28 cellular contexts compared by ENCODE assay signal in genomic region chr7:97846945-97847344, GRCh38. TPM values are rescaled to one million over a fixed set of nuclear protein-coding genes. Genes with fewer than 3 reads are reported as not detected.
DNase-seq lines count a peak whose midpoint lies in the region; ATAC-seq, FAIRE-seq and TF ChIP-seq lines count a peak whose summit lies in the region.
"Had no signal": no experiment of that assay in that cellular context is flagged by ENCODE, and none has a peak within 500 bp of the region (broad histone marks: within the 10 kb centered on the region; RNA-seq: fewer than 3 reads in every experiment).

No MANE protein-coding gene starts in this region.

- H3K4me3 ChIP-seq in HepG2 (replicated peaks in 1 of 3; ENCODE audit: insufficient read depth in 1 of 3, low read depth in 2 of 3, low read length in 3 of 3) (no peak overlapping the region), right lobe of liver (no peak overlapping the region)
- H3K4me3 ChIP-seq: BLaER1, GM12878 had no signal

- TF ChIP-seq RAD21 in HepG2 (CRISPR knock-in tag; IDR thresholded peaks at IDR 0.05): no peak

- CTCF ChIA-PET in HepG2 (lab: Yijun Ruan, JAX; ENCODE audit: low intra/inter-chr PET ratio, low total read pairs): interaction anchor here (2.4 kb wide), 1 partner anchor 742 kb away, joined by 8 read pairs; no protein-coding TSS in a partner anchor

- H3K9ac ChIP-seq in HepG2 (ENCODE audit: insufficient read depth, low read depth, low read length): no peak overlapping the region
- H3K9ac ChIP-seq: BLaER1 had no signal

- peaks cover 2 to 5% of the 10 kb centered on the region in 2 experiments; a peak in 3 of 5 replicates for H3K36me3 ChIP-seq in HepG2 (replicated peaks in 1 of 2; ENCODE audit: control insufficient read depth in 1 of 2, insufficient read depth in 2 of 2, low read length in 2 of 2)
- H3K36me3 ChIP-seq in right lobe of liver: no peaks in the 10 kb centered on the region

- no TSS peak for BruUV-seq in HepG2 (replicated peaks; lab: Mats Ljungman, UMichigan)

- H3K27me3 ChIP-seq in HepG2 (ENCODE audit: control insufficient read depth in 1 of 2, insufficient read depth in 2 of 2, low read length in 2 of 2) (no peaks in the 10 kb centered on the region), right lobe of liver (no peaks in the 10 kb centered on the region)
- H3K27me3 ChIP-seq: BE2C, BLaER1 had no signal

- H3K27ac ChIP-seq in HepG2 (ENCODE audit: extremely low read length, insufficient read depth, low read length): no peak overlapping the region
- no peak overlapping the region for H3K27ac ChIP-seq in right lobe of liver
- H3K27ac ChIP-seq: BLaER1 had no signal

- TF ChIP-seq EP300 in HepG2 (IDR thresholded peaks at IDR 0.05; ENCODE audit: low read depth in 2 of 2, low read length in 2 of 2) (no peak), HepG2 (CRISPR knock-in tag; IDR thresholded peaks at IDR 0.05; ENCODE audit: borderline replicate concordance) (no peak)

- peak; percentile 1 for DNase-seq in HepG2 (ENCODE audit: low spot score)
- DNase-seq in right lobe of liver: no peak
- DNase-seq in H4 (ENCODE audit: low spot score): peak; percentile 18
- DNase-seq in OCI-M1 (lab: John Stamatoyannopoulos, UW): peak; percentile 38
- DNase-seq in kidney tubule cell (ENCODE audit: low spot score): peak; percentile 13
- no peak for DNase-seq in activated CD4-positive, alpha-beta T cell treated with anti-CD3 and anti-CD28 coated beads for 4 hours
- no peak for DNase-seq in RCC 7860 (ENCODE audit: low spot score)
- no peak for DNase-seq in dermis blood vessel endothelial cell
- DNase-seq: 8988T; ACHN; BE2C; C1 segment of cervical spinal cord; CD4-positive, alpha-beta memory T cell; CD4-positive, CD25-positive, alpha-beta regulatory T cell; CD8-positive, alpha-beta memory T cell; COR-L47; DMS 273 treated with DMSO at 0.1 percent for 48 hours; DMS153; DMS53; DMS79; DND-41; EL; GDM1 had no signal

- intact Hi-C loops in HepG2 (cut with micrococcal nuclease; ENCODE audit: unreplicated experiment): loop anchor here (10.0 kb wide), 1 partner anchor 168 kb away; no protein-coding TSS in a partner anchor
- intact Hi-C loops in right lobe of liver (cut with DNase I): no loop called here

- TF ChIP-seq POLR2A in HepG2 (IDR thresholded peaks at IDR 0.05; ENCODE audit: insufficient read depth in 1 of 2, low read depth in 2 of 2, low read length in 2 of 2) (no peak), right lobe of liver (IDR thresholded peaks at IDR 0.05) (no peak)

- in situ Hi-C loops in HepG2 (cut with HindIII; ENCODE audit: extremely low pct_ligation_motif_present, low pct_unique_long_range_greater_than_20kb): loop anchor here (10.0 to 25.0 kb wide), 2 partner anchors 732 to 1935 kb away; partner anchors contain the start of gene SDHAF3

- no peaks in the 10 kb centered on the region for H3K79me2 ChIP-seq in HepG2 (ENCODE audit: insufficient read depth, low read length)

- no peak for ATAC-seq in HepG2
- no peak for ATAC-seq in right lobe of liver

- TF ChIP-seq CTCF in HepG2 (CRISPR knock-in tag; IDR thresholded peaks at IDR 0.05) (no peak), right lobe of liver (IDR thresholded peaks at IDR 0.05) (no peak)

- POLR2A ChIA-PET in HepG2 (lab: Yijun Ruan, JAX): interaction anchor here (1.5 kb wide), 1 partner anchor 25 kb away, joined by 5 read pairs; the partner anchor contains the start of gene ASNS

- H4K20me1 ChIP-seq in HepG2 (ENCODE audit: insufficient read depth, low read length): no peaks in the 10 kb centered on the region
- H4K20me1 ChIP-seq: BLaER1 had no signal

- no peaks in the 10 kb centered on the region for H3K9me3 ChIP-seq in HepG2 (ENCODE audit: low read length)
- no peaks in the 10 kb centered on the region for H3K9me3 ChIP-seq in right lobe of liver
- H3K9me3 ChIP-seq: BE2C had no signal

- FAIRE-seq in HepG2 (lab: Jason Lieb, UNC): no peak
- no peak for FAIRE-seq in RCC 7860 (lab: Jason Lieb, UNC)
- FAIRE-seq: A204.1, GM12878, GM12892, GM18507 had no signal

- H3K4me1 ChIP-seq in HepG2 (ENCODE audit: insufficient read depth, low read length) (peaks cover 7% of the 10 kb centered on the region; the same call in 1 of the 2 replicates), right lobe of liver (no peaks in the 10 kb centered on the region)
- H3K4me1 ChIP-seq: BE2C had no signal

- no peak overlapping the region for H2AFZ ChIP-seq in HepG2 (ENCODE audit: low read length)

- WGBS in HepG2 (ENCODE audit: low lambda C conversion rate): 14% methylated on average over 4 of the region's 4 CpGs
- 16% methylated on average over 4 of the region's 4 CpGs for WGBS in right lobe of liver (ENCODE audit: insufficient coverage, low coverage, low lambda C conversion rate, missing lambda C conversion rate)

- H3K4me2 ChIP-seq in HepG2 (ENCODE audit: low read depth, low read length): no peak overlapping the region
- H3K4me2 ChIP-seq: BLaER1 had no signal

TF ChIP-seq in HepG2, 621 proteins besides CTCF, POLR2A, EP300 and RAD21:
- TF ChIP-seq ZNF766 (CRISPR knock-in tag; IDR thresholded peaks at IDR 0.05; ENCODE audit: borderline replicate concordance) (no peak), RAD51 (IDR thresholded peaks at IDR 0.05; ENCODE audit: borderline replicate concordance) (0 out of 2 replicates have a peak, but pooled peaks have one; percentile 8), POGZ (CRISPR knock-in tag; IDR thresholded peaks at IDR 0.05) (no peak)

RNA-seq across cellular contexts. Expression of gene ASNS, which starts 25.3 kb away (rescaled TPM):
- total RNA-seq in HepG2 (2016; rRNA removed; fragmentation: Illumina TruSeq; extraction: Trizol) (55.0 and 81.9 TPM in 2 replicates), right lobe of liver (10 to 100 TPM in 2 of 6 experiments, 1 to 10 TPM in 3, under 1 TPM in 1; 0.33 to 14.5 (median 3.3) TPM), dermis blood vessel endothelial cell (3.4 and 7.7 TPM in 2 replicates)
- total RNA-seq in HepG2 (2016; cell fraction: cytosol; rRNA removed; fragmentation: Illumina TruSeq; extraction: Trizol; ENCODE audit: low read depth): 4.0 and 4.5 TPM in 2 replicates
- total RNA-seq in HepG2 (2016; cell fraction: insoluble cytoplasmic fraction; rRNA removed; fragmentation: Illumina TruSeq; extraction: Trizol): 52.7 and 82.1 TPM in 2 replicates
- total RNA-seq in HepG2 (2016; cell fraction: membrane; rRNA removed; fragmentation: Illumina TruSeq; extraction: Trizol): 8.8 and 12.5 TPM in 2 replicates
- total RNA-seq in HepG2 (2016; cell fraction: nucleus; rRNA removed; fragmentation: Illumina TruSeq; extraction: Trizol): 30.4 and 40.7 TPM in 2 replicates
- 74.8 and 75.1 TPM in 2 replicates for polyA plus RNA-seq in HepG2 (2011; rRNA removed)
- polyA plus RNA-seq in HepG2 (2011; cell fraction: cytosol; rRNA removed): 43.8 and 55.1 TPM in 2 replicates
- polyA plus RNA-seq in HepG2 (2011; cell fraction: nucleus; rRNA removed): 148 and 171 TPM in 2 replicates
- polyA plus RNA-seq in HepG2 (2012): 152 and 252 TPM in 2 replicates
- 1.6 and 3.1 TPM in 2 replicates for polyA plus RNA-seq in HepG2 (2016; cell fraction: cytosol; fragmentation: Illumina TruSeq; extraction: Trizol; ENCODE audit: low read depth)
- polyA plus RNA-seq in HepG2 (2016; cell fraction: insoluble cytoplasmic fraction; fragmentation: Illumina TruSeq; extraction: Trizol; ENCODE audit: low read depth): 84.7 and 95.8 TPM in 2 replicates
- 7.6 and 7.9 TPM in 2 replicates for polyA plus RNA-seq in HepG2 (2016; cell fraction: membrane; fragmentation: Illumina TruSeq; extraction: Trizol; ENCODE audit: low read depth)
- polyA plus RNA-seq in HepG2 (2016; cell fraction: nucleus; fragmentation: Illumina TruSeq; extraction: Trizol; ENCODE audit: insufficient read depth, low read depth): 58.4 and 65.6 TPM in 2 replicates
- polyA minus RNA-seq in HepG2 (2011; rRNA and poly(A)+ RNA removed; ENCODE audit: low replicate concordance): 51.6 and 135 TPM in 2 replicates
- 59.9 and 77.4 TPM in 2 replicates for polyA minus RNA-seq in HepG2 (2011; cell fraction: cytosol; rRNA and poly(A)+ RNA removed)
- polyA minus RNA-seq in HepG2 (2011; cell fraction: nucleus; rRNA and poly(A)+ RNA removed): 95.3 and 105 TPM in 2 replicates
- 225 and 335 TPM in 2 replicates for total RNA-seq in H4 (2014; rRNA removed; shearing (Covaris generic))

Comparison
In these comparisons a context has a peak if more than half of its experiments do, and no peak if none do; other contexts are left out.
1. DNase-seq: peak in HepG2 (single experiment), H4 (single experiment), OCI-M1 (single experiment) and kidney tubule cell (single experiment); none in right lobe of liver (0 of 3), activated CD4-positive, alpha-beta T cell treated with anti-CD3 and anti-CD28 coated beads for 4 hours (0 of 2), RCC 7860 (single experiment) and dermis blood vessel endothelial cell (single experiment).